In the genomic region with DNA sequence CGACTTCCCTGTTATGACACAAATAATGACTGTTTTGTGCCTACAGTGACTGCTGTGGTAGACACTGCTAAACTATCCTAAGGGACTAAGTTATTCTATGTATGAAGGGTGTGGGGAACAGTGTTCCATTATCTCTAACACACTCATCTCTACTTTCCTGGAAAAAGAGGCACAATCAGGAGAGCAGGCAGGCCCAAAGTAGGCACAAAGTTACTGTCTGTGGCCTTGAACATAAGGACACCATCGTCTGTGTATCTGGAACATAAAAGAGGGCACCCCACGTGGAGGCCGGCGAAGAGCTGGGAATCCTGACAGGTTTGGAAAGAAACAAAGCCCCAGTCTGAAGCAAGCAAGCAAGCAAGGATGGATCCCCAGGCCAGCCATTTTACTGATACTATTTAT, we compare ENCODE assay signal across 1 cellular context.
TF ChIP-seq lines count a peak whose summit lies in the region.

No MANE protein-coding gene starts in this region.

TF ChIP-seq in A549, 52 proteins besides CTCF, POLR2A, EP300 and RAD21:
- TF ChIP-seq GATA3 (IDR thresholded peaks at IDR 0.05; ENCODE audit: borderline replicate concordance) (no peak), RCOR1 (IDR thresholded peaks at IDR 0.05; ENCODE audit: low read depth, low read length) (no peak), MAZ (IDR thresholded peaks at IDR 0.05; ENCODE audit: borderline replicate concordance, low read depth, low read length) (no peak)
